In genomic region chr11:63529373-63529772, GRCh38 we compare ENCODE assay signal across 11 cellular contexts. TPM values are rescaled to one million over a fixed set of nuclear protein-coding genes. Genes with fewer than 3 reads are reported as not detected.
"Had no signal": no experiment of that assay in that cellular context is flagged by ENCODE, and none has a peak within 500 bp of the region (broad histone marks: within the 10 kb centered on the region; RNA-seq: fewer than 3 reads in every experiment).

No MANE protein-coding gene starts in this region.

RNA-seq across cellular contexts. Expression of gene PLAAT4, which starts 7.2 kb away (rescaled TPM):
- total RNA-seq: SK-MEL-5 had no signal
- polyA plus RNA-seq: neural cell had no signal

RNA-seq across cellular contexts. Expression of gene LGALS12, which starts 23.5 kb away (rescaled TPM):
- total RNA-seq: activated CD4-positive, alpha-beta T cell treated with anti-CD3 and anti-CD28 coated beads, Interleukin-2, amount 10 ng/mL, durations not matched to agents 7 days and 5 days; activated T-helper 1 cell treated with anti-CD3 and anti-CD28 coated beads, Interleukin-12 subunit alpha, Interleukin-12 subunit beta, Interleukin-2, Interleukin-4 antibody, amounts not matched to agents 30 ng/mL and 10 ng/mL and 1 ng/mL, durations not matched to agents 14 hours and 24 hours and 36 hours; astrocyte; bronchial epithelial cell; esophagus muscularis mucosa; glomerular endothelial cell; SK-MEL-5 had no signal
- polyA plus RNA-seq: neural cell had no signal

RNA-seq across cellular contexts. Expression of gene PLAAT2, which starts 33.8 kb away (rescaled TPM):
- total RNA-seq: activated T-helper 1 cell treated with anti-CD3 and anti-CD28 coated beads, Interleukin-12 subunit alpha, Interleukin-12 subunit beta, Interleukin-2, Interleukin-4 antibody, amounts not matched to agents 30 ng/mL and 10 ng/mL and 1 ng/mL, durations not matched to agents 14 hours and 24 hours and 36 hours; esophagus muscularis mucosa; glomerular endothelial cell; osteoblast; psoas muscle; SK-MEL-5; urinary bladder had no signal
- polyA plus RNA-seq: neural cell, urinary bladder had no signal

RNA-seq across cellular contexts. Expression of gene PLAAT5, which starts 38.4 kb away (rescaled TPM):
- total RNA-seq: activated CD4-positive, alpha-beta T cell treated with anti-CD3 and anti-CD28 coated beads, Interleukin-2, amount 10 ng/mL, durations not matched to agents 7 days and 5 days; activated T-helper 1 cell treated with anti-CD3 and anti-CD28 coated beads, Interleukin-12 subunit alpha, Interleukin-12 subunit beta, Interleukin-2, Interleukin-4 antibody, amounts not matched to agents 30 ng/mL and 10 ng/mL and 1 ng/mL, durations not matched to agents 14 hours and 24 hours and 36 hours; bronchial epithelial cell; glomerular endothelial cell; osteoblast; SK-MEL-5 had no signal
